In genomic region chr1:91053630-91054029, GRCh38 we compare ENCODE assay signal across 18 cellular contexts. TPM values are rescaled to one million over a fixed set of nuclear protein-coding genes. Genes with fewer than 3 reads are reported as not detected.
A peak's percentile ranks its signal among the peaks of the same experiment; 100 is the strongest.
DNase-seq lines count a peak whose midpoint lies in the region; ATAC-seq and TF ChIP-seq lines count a peak whose summit lies in the region.
"Had no signal": no experiment of that assay in that cellular context is flagged by ENCODE, and none has a peak within 500 bp of the region (broad histone marks: within the 10 kb centered on the region; RNA-seq: fewer than 3 reads in every experiment).

No MANE protein-coding gene starts in this region.

- H3K27me3 ChIP-seq in neural progenitor cell: no peaks in the 10 kb centered on the region
- H3K27me3 ChIP-seq: BLaER1, SJSA1 had no signal

- no peak overlapping the region for H3K27ac ChIP-seq in neural progenitor cell
- H3K27ac ChIP-seq: SJSA1 had no signal

- no peaks in the 10 kb centered on the region for H3K4me1 ChIP-seq in neural progenitor cell
- H3K4me1 ChIP-seq: SJSA1 had no signal

- no peaks in the 10 kb centered on the region for H3K4me1 Mint-ChIP-seq in neural progenitor cell
- H3K4me1 Mint-ChIP-seq: T-helper 17 cell had no signal

- ATAC-seq in GM21786 (IDR thresholded peaks at IDR 0.05; ENCODE audit: unreplicated experiment): no peak
- ATAC-seq: CD8-positive, alpha-beta T cell; Panc1; T-helper 17 cell had no signal

- no peak for TF ChIP-seq CTCF in neural progenitor cell (IDR thresholded peaks at IDR 0.05)

- no peaks in the 10 kb centered on the region for H3K79me2 ChIP-seq in neural progenitor cell (ENCODE audit: low read depth)

- no peak overlapping the region for H3K4me2 ChIP-seq in neural progenitor cell

- no peak overlapping the region for H3K4me3 ChIP-seq in neural progenitor cell
- H3K4me3 ChIP-seq: BLaER1, HAP-1, SJSA1 had no signal

- no peaks in the 10 kb centered on the region for H3K9me3 ChIP-seq in neural progenitor cell (ENCODE audit: low read depth)
- H3K9me3 ChIP-seq: BLaER1, HAP-1, SJSA1 had no signal

- no peak overlapping the region for H3K27ac Mint-ChIP-seq in neural progenitor cell
- H3K27ac Mint-ChIP-seq: CD8-positive, alpha-beta T cell; T-helper 17 cell had no signal

- H3K36me3 ChIP-seq in neural progenitor cell: no peaks in the 10 kb centered on the region
- H3K36me3 ChIP-seq: BLaER1, HAP-1, SJSA1 had no signal

- no peaks in the 10 kb centered on the region for H4K20me1 ChIP-seq in neural progenitor cell (ENCODE audit: low read depth)
- H4K20me1 ChIP-seq: BLaER1 had no signal

- peak; percentile 49 for DNase-seq in NCI-H748 (lab: John Stamatoyannopoulos, UW; ENCODE audit: unreplicated experiment)
- no peak for DNase-seq in NCI-H748 treated with DMSO at 0.1 percent for 48 hours (lab: John Stamatoyannopoulos, UW)
- peak; percentile 19 for DNase-seq in NAMALWA (ENCODE audit: low spot score)
- DNase-seq in NCI-H69 (lab: John Stamatoyannopoulos, UW): peak; percentile 9
- no peak for DNase-seq in neural progenitor cell (ENCODE audit: low spot score)
- no peak for DNase-seq in mesenteric fat pad (ENCODE audit: low spot score)
- no peak for DNase-seq in iPS-NIHi11 (ENCODE audit: low spot score)
- DNase-seq: CD8-positive, alpha-beta T cell; DMS79 treated with DMSO at 0.1 percent for 48 hours; IMR-90; NCI-H187; NCI-H2171; T-helper 17 cell had no signal

- H3F3A ChIP-seq in neural progenitor cell (ENCODE audit: low read depth): no peaks in the 10 kb centered on the region

- peak overlapping the region; percentile 88 for H2AFZ ChIP-seq in neural progenitor cell (replicated peaks)

- no peaks in the 10 kb centered on the region for H3K36me3 Mint-ChIP-seq in neural progenitor cell
- H3K36me3 Mint-ChIP-seq: CD8-positive, alpha-beta T cell had no signal

- no peaks in the 10 kb centered on the region for H3K9me3 Mint-ChIP-seq in neural progenitor cell
- H3K9me3 Mint-ChIP-seq: CD8-positive, alpha-beta T cell had no signal

- H3K27me3 Mint-ChIP-seq in neural progenitor cell (ENCODE audit: insufficient read depth, low read depth): no peaks in the 10 kb centered on the region
- H3K27me3 Mint-ChIP-seq: T-helper 17 cell had no signal

- no peak overlapping the region for H3K9ac ChIP-seq in neural progenitor cell
- H3K9ac ChIP-seq: BLaER1 had no signal

- no peak overlapping the region for H3K4me3 Mint-ChIP-seq in neural progenitor cell
- H3K4me3 Mint-ChIP-seq: CD8-positive, alpha-beta T cell; T-helper 17 cell had no signal

RNA-seq across cellular contexts. Expression of gene ZNF644, which starts 31.8 kb away (rescaled TPM):
- total RNA-seq in neural progenitor cell (ENCODE audit: low replicate concordance): 98.1 and 177 TPM in 2 replicates
- total RNA-seq in mesenteric fat pad: 38.3 TPM

Comparison
In these comparisons a context has a peak if more than half of its experiments do, and no peak if none do; other contexts are left out.
1. DNase-seq: peak in NCI-H748 (single experiment), NAMALWA (single experiment) and NCI-H69 (single experiment); none in NCI-H748 treated with DMSO at 0.1 percent for 48 hours (single experiment), neural progenitor cell (single experiment), mesenteric fat pad (single experiment) and iPS-NIHi11 (single experiment).